ENCODE assay signal across 16 cellular contexts in genomic region chr18:50611529-50611941, GRCh38. TPM values are rescaled to one million over a fixed set of nuclear protein-coding genes. Genes with fewer than 3 reads are reported as not detected.
"Had no signal": no experiment of that assay in that cellular context is flagged by ENCODE, and none has a peak within 500 bp of the region (broad histone marks: within the 10 kb centered on the region; RNA-seq: fewer than 3 reads in every experiment).

No MANE protein-coding gene starts in this region.

- H3K4me1 Mint-ChIP-seq: T-cell had no signal

- H3K4me3 ChIP-seq: thyroid gland had no signal

- H3K9me3 ChIP-seq: SK-N-SH, thyroid gland had no signal

- H3K36me3 Mint-ChIP-seq: T-cell had no signal

- DNase-seq: activated CD4-positive, alpha-beta T cell treated with anti-CD3 and anti-CD28 coated beads, Interleukin-2, amount 50 U/mL, for 4 hours; activated CD4-positive, CD25-positive, alpha-beta regulatory T cell treated with anti-CD3 and anti-CD28 coated beads, Interleukin-2, amount 50 U/mL, for 72 hours; activated effector memory CD4-positive, alpha-beta T cell treated with Interleukin-2 at 50 U/mL for 16 hours; activated naive CD4-positive, alpha-beta T cell treated with anti-CD3 and anti-CD28 coated beads, Interleukin-2, amount 50 U/mL, for 16 hours; activated T-cell treated with anti-CD3 and anti-CD28 coated beads, Interleukin-2, amount 50 U/mL, for 24 hours; cerebellar nuclear complex; effector memory CD4-positive, alpha-beta T cell; kidney; SK-N-SH; stimulated activated CD4-positive, alpha-beta T cell treated with anti-CD3 and anti-CD28 coated beads, Interleukin-1b, Interleukin-23, amount 100 ng/mL, for 48 hours; T-cell; T-helper 9 cell; thyroid gland had no signal

- H3K4me3 Mint-ChIP-seq: activated T-cell treated with anti-CD3 and anti-CD28 coated beads, Interleukin-2, amount 50 U/mL, for 24 hours; dendritic cell treated with granulocyte-macrophage colony-stimulating factor and Interleukin-4, amounts not matched to agents 40 ng/mL and 50 ng/mL, for 4 days; T-cell had no signal

- H3K36me3 ChIP-seq: thyroid gland had no signal

- H3K27ac ChIP-seq: thyroid gland had no signal

- H3K9ac ChIP-seq: SK-N-SH had no signal

- H3K4me2 ChIP-seq: SK-N-SH had no signal

- H3K27ac Mint-ChIP-seq: activated T-cell treated with anti-CD3 and anti-CD28 coated beads, Interleukin-2, amount 50 U/mL, for 24 hours; dendritic cell treated with granulocyte-macrophage colony-stimulating factor and Interleukin-4, amounts not matched to agents 40 ng/mL and 50 ng/mL, for 4 days; T-cell had no signal

- H3K4me1 ChIP-seq: thyroid gland had no signal

- H3K27me3 ChIP-seq: thyroid gland had no signal

- H3K27me3 Mint-ChIP-seq: dendritic cell treated with granulocyte-macrophage colony-stimulating factor and Interleukin-4, amounts not matched to agents 40 ng/mL and 50 ng/mL, for 4 days had no signal

- ATAC-seq: T-cell had no signal

- H3K9me3 Mint-ChIP-seq: dendritic cell treated with granulocyte-macrophage colony-stimulating factor and Interleukin-4, amounts not matched to agents 40 ng/mL and 50 ng/mL, for 4 days had no signal

RNA-seq across cellular contexts. Expression of gene MAPK4, which starts 51.6 kb away (rescaled TPM):
- total RNA-seq: osteoblast, pulmonary artery endothelial cell had no signal
